21 cellular contexts compared by ENCODE assay signal in genomic region chr20:40519928-40520327, GRCh38.
"Had no signal": no experiment of that assay in that cellular context is flagged by ENCODE, and none has a peak within 500 bp of the region (broad histone marks: within the 10 kb centered on the region; RNA-seq: fewer than 3 reads in every experiment).

No MANE protein-coding gene starts in this region.

- ATAC-seq: activated CD4-positive, CD25-positive, alpha-beta regulatory T cell treated with anti-CD3 and anti-CD28 coated beads, Interleukin-2, amount 50 U/mL, for 24 hours; activated CD8-positive, alpha-beta T cell treated with anti-CD3 and anti-CD28 coated beads for 36 hours; Right ventricle myocardium inferior had no signal

- H3K27ac ChIP-seq: SK-N-MC had no signal

- H3K27ac Mint-ChIP-seq: activated CD8-positive, alpha-beta T cell treated with anti-CD3 and anti-CD28 coated beads for 36 hours had no signal

- DNase-seq: activated CD4-positive, alpha-beta T cell treated with anti-CD3 and anti-CD28 coated beads for 4 hours; activated CD8-positive, alpha-beta memory T cell treated with anti-CD3 and anti-CD28 coated beads, Interleukin-2, amount 50 U/mL, for 4 hours; activated CD8-positive, alpha-beta T cell treated with anti-CD3 and anti-CD28 coated beads for 36 hours; activated naive CD4-positive, alpha-beta T cell treated with anti-CD3 and anti-CD28 coated beads, Interleukin-2, amount 50 U/mL, for 16 hours; aorta; IMR-90; Kasumi-1; KBM-7; NCI-H1092 treated with DMSO at 0.1 percent for 48 hours; NCI-H1417 treated with DMSO at 0.1 percent for 48 hours; NCI-H1694; NCI-H2029; NCI-H2107; NCI-H2171 treated with DMSO at 0.1 percent for 48 hours; NCI-H226; NCI-H526; NCI-H774; T-helper 1 cell had no signal

- H3K4me3 Mint-ChIP-seq: activated CD8-positive, alpha-beta T cell treated with anti-CD3 and anti-CD28 coated beads for 36 hours had no signal

- H3K4me3 ChIP-seq: SK-N-MC had no signal
